ENCODE assay signal across 14 cellular contexts in genomic region chr6:139082370-139082769, GRCh38. TPM values are rescaled to one million over a fixed set of nuclear protein-coding genes. Genes with fewer than 3 reads are reported as not detected.
DNase-seq lines count a peak whose midpoint lies in the region; ATAC-seq, FAIRE-seq and TF ChIP-seq lines count a peak whose summit lies in the region.
"Had no signal": no experiment of that assay in that cellular context is flagged by ENCODE, and none has a peak within 500 bp of the region (broad histone marks: within the 10 kb centered on the region; RNA-seq: fewer than 3 reads in every experiment).

No MANE protein-coding gene starts in this region.

- H3K9me3 ChIP-seq in Caco-2 (no peaks in the 10 kb centered on the region), astrocyte (ENCODE audit: insufficient read depth, low read depth, low read length) (no peaks in the 10 kb centered on the region), heart right ventricle (no peaks in the 10 kb centered on the region), neuronal stem cell (replicated peaks in 1 of 2; ENCODE audit: control insufficient read depth in 2 of 2, insufficient read depth in 1 of 2, low read depth in 1 of 2, low read length in 2 of 2) (no peaks in the 10 kb centered on the region)
- H3K9me3 ChIP-seq: BLaER1 had no signal

- no peak overlapping the region for H3K14ac ChIP-seq in neuronal stem cell (ENCODE audit: low read length)

- no peak for FAIRE-seq in astrocyte (lab: Jason Lieb, UNC)

- H3K27me3 Mint-ChIP-seq in Caco-2 (ENCODE audit: insufficient read depth, unreplicated experiment) (no peaks in the 10 kb centered on the region), astrocyte (ENCODE audit: low read depth, unreplicated experiment) (peaks cover 5% of the 10 kb centered on the region)

- H3K4me1 Mint-ChIP-seq in Caco-2 (ENCODE audit: low read depth, unreplicated experiment) (peaks cover 16% of the 10 kb centered on the region), astrocyte (ENCODE audit: low read depth, unreplicated experiment) (no peaks in the 10 kb centered on the region)

- H3K27ac ChIP-seq in astrocyte (ENCODE audit: low read depth, low read length), result no peak overlapping the region
- peak overlapping the region in 9 of 10 donors; percentile 32 to 76 (median 56) for H3K27ac ChIP-seq in heart right ventricle
- H3K27ac ChIP-seq in neuronal stem cell (replicated peaks; ENCODE audit: low read length), result no peak overlapping the region
- H3K27ac ChIP-seq: BLaER1 had no signal

- no peak overlapping the region for H3K4me3 Mint-ChIP-seq in Caco-2 (ENCODE audit: unreplicated experiment)
- no peak overlapping the region for H3K4me3 Mint-ChIP-seq in astrocyte (ENCODE audit: unreplicated experiment)
- H3K4me3 Mint-ChIP-seq: CD4-positive, CD25-positive, alpha-beta regulatory T cell had no signal

- DNase-seq in Caco-2 (no peak), astrocyte (ENCODE audit: low read depth) (no peak), heart right ventricle (no peak), neuronal stem cell (ENCODE audit: low spot score) (no peak), CD1c-positive myeloid dendritic cell (ENCODE audit: extremely low spot score) (no peak), RKO (ENCODE audit: low spot score) (no peak), SW 1271 (lab: John Stamatoyannopoulos, UW) (no peak)
- DNase-seq: 8988T; AML-193; Calu3; CD4-positive, CD25-positive, alpha-beta regulatory T cell; DMS 273 treated with DMSO at 0.1 percent for 48 hours; H7 had no signal

- H3K4me2 ChIP-seq in astrocyte (ENCODE audit: low read length) (no peak overlapping the region), neuronal stem cell (ENCODE audit: insufficient read depth, low read length, poor library complexity, severe bottlenecking) (no peak overlapping the region)
- H3K4me2 ChIP-seq: BLaER1 had no signal

- H2BK120ac ChIP-seq in neuronal stem cell (ENCODE audit: low read depth, low read length), result no peak overlapping the region

- H3K36me3 ChIP-seq in Caco-2 (ENCODE audit: control insufficient read depth, insufficient read depth, low read length) (no peaks in the 10 kb centered on the region), astrocyte (ENCODE audit: insufficient read depth, low read length) (no peaks in the 10 kb centered on the region), heart right ventricle (no peaks in the 10 kb centered on the region), neuronal stem cell (replicated peaks in 1 of 2; ENCODE audit: control insufficient read depth in 2 of 2, insufficient read depth in 2 of 2, low read length in 2 of 2) (no peaks in the 10 kb centered on the region)
- H3K36me3 ChIP-seq: BLaER1 had no signal

- H3K4me3 ChIP-seq in Caco-2 (ENCODE audit: low read depth, low read length) (no peak overlapping the region), astrocyte (ENCODE audit: insufficient read depth, low read depth, low read length) (no peak overlapping the region), heart right ventricle (no peak overlapping the region), neuronal stem cell (ENCODE audit: low read length in 2 of 2) (no peak overlapping the region)
- H3K4me3 ChIP-seq: BLaER1 had no signal

- no peak overlapping the region for H4K8ac ChIP-seq in neuronal stem cell (ENCODE audit: low read depth, low read length)

- 64 to 65% methylated on average over 5 of the region's 5 CpGs for WGBS in heart right ventricle, 2 donors
- no CpG with 5 or more reads among the region's 5 CpGs for WGBS in neuronal stem cell (ENCODE audit: extremely low coverage in 2 of 2, insufficient read length in 2 of 2, insufficient replicate concordance in 1 of 2), 2 donors

- no peaks in the 10 kb centered on the region for H3K79me1 ChIP-seq in neuronal stem cell (ENCODE audit: low read depth, low read length)

- peaks cover 23% of the 10 kb centered on the region for H3K4me1 ChIP-seq in Caco-2
- H3K4me1 ChIP-seq in astrocyte (ENCODE audit: insufficient read depth, low read length), result no peaks in the 10 kb centered on the region
- peaks cover 0 to 7% (median 0%) of the 10 kb centered on the region in 9 donors for H3K4me1 ChIP-seq in heart right ventricle
- peaks cover 7 to 12% of the 10 kb centered on the region in 2 donors for H3K4me1 ChIP-seq in neuronal stem cell (ENCODE audit: control insufficient read depth in 2 of 2, insufficient read depth in 1 of 2, low read depth in 1 of 2, low read length in 2 of 2)
- H3K4me1 ChIP-seq: BLaER1 had no signal

- H3K27me3 ChIP-seq in Caco-2 (replicated peaks; ENCODE audit: control insufficient read depth, insufficient read depth, low read length), result no peaks in the 10 kb centered on the region
- no peaks in the 10 kb centered on the region for H3K27me3 ChIP-seq in astrocyte (ENCODE audit: insufficient read depth, low read length)
- no peaks in the 10 kb centered on the region for H3K27me3 ChIP-seq in heart right ventricle
- H3K27me3 ChIP-seq in neuronal stem cell (ENCODE audit: control insufficient read depth in 3 of 3, insufficient read depth in 3 of 3, low read depth in 1 of 3, low read length in 3 of 3), result no peaks in the 10 kb centered on the region
- H3K27me3 ChIP-seq: BLaER1 had no signal

- CTCF ChIA-PET in Caco-2 (lab: Charles Lee), result no interaction called here

- H3K27ac Mint-ChIP-seq in Caco-2 (ENCODE audit: unreplicated experiment) (peak overlapping the region; percentile 31), astrocyte (ENCODE audit: unreplicated experiment) (peak overlapping the region; percentile 22)

- intact Hi-C loops in Caco-2 (cut with micrococcal nuclease; ENCODE audit: unreplicated experiment) (no loop called here), heart right ventricle (cut with DNase I) (no loop called here)

- no peak for TF ChIP-seq CTCF in Caco-2 (IDR thresholded peaks at IDR 0.05; ENCODE audit: insufficient read depth in 1 of 2, low read depth in 1 of 2, low read length in 1 of 2, severe bottlenecking in 1 of 2, unreplicated experiment in 1 of 2)
- TF ChIP-seq CTCF in astrocyte (IDR thresholded peaks at IDR 0.05; ENCODE audit: insufficient read depth, low read depth, low read length), result no peak
- TF ChIP-seq CTCF in heart right ventricle (IDR thresholded peaks at IDR 0.05), result no peak

- POLR2A ChIA-PET in Caco-2 (lab: Charles Lee), result no interaction called here

- H3K9me3 Mint-ChIP-seq in Caco-2 (ENCODE audit: unreplicated experiment) (peaks cover 4% of the 10 kb centered on the region), astrocyte (ENCODE audit: unreplicated experiment) (no peaks in the 10 kb centered on the region)

- H3K79me2 ChIP-seq in astrocyte (ENCODE audit: insufficient read depth, low read length), result no peaks in the 10 kb centered on the region

- H2BK15ac ChIP-seq in neuronal stem cell (ENCODE audit: low read length), result no peak overlapping the region

- peak in 5 of 8 donors; percentile 35 to 68 (median 61) for ATAC-seq in heart right ventricle

- no peak overlapping the region for H2BK5ac ChIP-seq in neuronal stem cell (ENCODE audit: low read length)

- H4K91ac ChIP-seq in neuronal stem cell (ENCODE audit: low read depth, low read length, poor library complexity), result no peak overlapping the region

- no peak overlapping the region for H3K9ac ChIP-seq in astrocyte (ENCODE audit: low read length)
- H3K9ac ChIP-seq in neuronal stem cell (ENCODE audit: low read depth, low read length, poor library complexity), result no peak overlapping the region
- H3K9ac ChIP-seq: BLaER1 had no signal

- no peak overlapping the region for H2AK5ac ChIP-seq in neuronal stem cell (ENCODE audit: low read depth, low read length)

- H3K23ac ChIP-seq in neuronal stem cell (ENCODE audit: low read depth, low read length, poor library complexity), result no peak overlapping the region

- H3K4ac ChIP-seq in neuronal stem cell (ENCODE audit: low read length), result no peak overlapping the region

- no TSS peak for BruUV-seq in Caco-2 (replicated peaks; lab: Mats Ljungman, UMichigan)

- no peak overlapping the region for H2BK12ac ChIP-seq in neuronal stem cell (ENCODE audit: low read length)

- no peak overlapping the region for H2AFZ ChIP-seq in astrocyte (ENCODE audit: low read depth, low read length)
- peak overlapping the region; percentile 60 for H2AFZ ChIP-seq in neuronal stem cell (ENCODE audit: low read length)

- no peak overlapping the region for H3K18ac ChIP-seq in neuronal stem cell (ENCODE audit: low read length)

- H3K36me3 Mint-ChIP-seq in Caco-2 (ENCODE audit: insufficient read depth, unreplicated experiment) (no peaks in the 10 kb centered on the region), astrocyte (ENCODE audit: low read depth, unreplicated experiment) (no peaks in the 10 kb centered on the region)
- H3K36me3 Mint-ChIP-seq: CD4-positive, CD25-positive, alpha-beta regulatory T cell had no signal

- no peaks in the 10 kb centered on the region for H4K20me1 ChIP-seq in astrocyte (ENCODE audit: insufficient read depth, low read length)
- H4K20me1 ChIP-seq: BLaER1 had no signal

RNA-seq across cellular contexts. Expression of gene HECA, which starts 52.5 kb away (rescaled TPM):
- total RNA-seq in Caco-2 (2022) (4.9 and 5.2 TPM in 2 replicates), astrocyte (10.3 and 11.1 TPM in 2 replicates), heart right ventricle (10 to 100 TPM; 33.5 to 70.6 (median 43.5) TPM)
- polyA plus RNA-seq in heart right ventricle, result 10 to 100 TPM in 1 of 2 donors, 1 to 10 TPM in 1; 8.6 to 15.0 TPM
- polyA plus RNA-seq in neuronal stem cell (2013, experiment 1 of 2), result 7.9 TPM
- polyA plus RNA-seq in neuronal stem cell (2013, experiment 2 of 2), result 8.0 TPM

RNA-seq across cellular contexts. Expression of gene ABRACL, which starts 53.8 kb away (rescaled TPM):
- total RNA-seq in Caco-2 (2022) (90.3 and 90.8 TPM in 2 replicates), astrocyte (46.6 and 66.0 TPM in 2 replicates), heart right ventricle (10 to 100 TPM in 2 of 10 donors, 1 to 10 TPM in 8; 2.6 to 13.9 (median 5.2) TPM)
- 10 to 100 TPM; 10.3 to 20.8 TPM for polyA plus RNA-seq in heart right ventricle
- 201 TPM for polyA plus RNA-seq in neuronal stem cell (2013, experiment 1 of 2)
- 211 TPM for polyA plus RNA-seq in neuronal stem cell (2013, experiment 2 of 2)

Comparison
In these comparisons a context has a peak if more than half of its experiments do, and no peak if none do; other contexts are left out.
1. H3K27ac ChIP-seq: peak in heart right ventricle (9 of 10); none in astrocyte (single experiment) and neuronal stem cell (single experiment).